13 cellular contexts compared by ENCODE assay signal in the genomic region with DNA sequence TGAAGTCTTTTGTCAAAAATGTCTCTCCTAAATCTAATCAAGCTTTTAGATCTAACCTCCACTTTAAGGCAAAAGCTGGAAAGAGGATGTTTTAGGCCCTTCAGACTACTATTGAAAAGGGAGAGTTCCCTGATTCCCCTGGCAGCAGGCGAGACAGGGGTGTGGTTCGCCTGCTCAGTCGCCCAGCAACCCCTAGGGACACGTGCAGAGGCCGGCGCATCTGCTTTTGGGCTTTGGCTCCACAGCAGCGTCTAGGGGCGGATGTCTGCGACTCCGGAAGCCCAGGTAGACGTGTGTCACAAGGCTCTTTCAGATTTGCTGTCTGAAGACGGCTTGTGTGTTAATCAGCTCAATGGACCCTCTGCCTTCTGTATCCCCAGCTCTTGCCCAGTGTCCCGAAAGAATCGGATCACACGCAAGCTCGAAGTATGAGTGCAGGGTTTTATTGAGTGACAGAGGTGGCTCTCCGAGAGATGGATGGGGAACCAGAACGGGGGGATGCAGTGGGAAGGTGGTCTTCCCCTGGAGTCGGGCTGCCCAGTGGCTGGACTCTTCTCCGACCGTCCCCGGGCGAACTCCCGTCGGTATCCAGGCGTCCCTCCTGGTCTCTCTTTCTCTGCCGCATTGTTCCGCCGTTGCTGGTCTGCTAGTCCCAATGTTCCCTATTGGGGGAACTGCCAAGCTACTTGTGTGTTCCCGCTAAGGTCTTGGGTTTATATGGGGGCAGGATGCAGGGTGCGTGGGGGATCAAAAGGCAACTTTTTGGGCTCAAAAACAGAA. TPM values are rescaled to one million over a fixed set of nuclear protein-coding genes. Genes with fewer than 3 reads are reported as not detected.
A peak's percentile ranks its signal among the peaks of the same experiment; 100 is the strongest.
DNase-seq lines count a peak whose midpoint lies in the region; ATAC-seq and TF ChIP-seq lines count a peak whose summit lies in the region.
"Had no signal": no experiment of that assay in that cellular context is flagged by ENCODE, and none has a peak within 500 bp of the region (broad histone marks: within the 10 kb centered on the region; RNA-seq: fewer than 3 reads in every experiment).

No MANE protein-coding gene starts in this region.

- no peaks in the 10 kb centered on the region for H3K9me3 ChIP-seq in BLaER1
- H3K9me3 ChIP-seq in right cardiac atrium (ENCODE audit: control insufficient read depth, low read length): no peaks in the 10 kb centered on the region

- H3K27ac ChIP-seq in BLaER1 (no peak overlapping the region), GM23338 (ENCODE audit: low read depth) (no peak overlapping the region), right cardiac atrium (ENCODE audit: low read length) (no peak overlapping the region)

- intact Hi-C loops in right cardiac atrium (cut with DNase I): no loop called here

- H3K9ac ChIP-seq in BLaER1: no peak overlapping the region

- H3K4me1 Mint-ChIP-seq in GM23338: no peaks in the 10 kb centered on the region; the same call in 2 of the 3 replicates
- peaks cover 2% of the 10 kb centered on the region for H3K4me1 Mint-ChIP-seq in memory B cell
- H3K4me1 Mint-ChIP-seq: CD8-positive, alpha-beta memory T cell had no signal

- H3K79me2 ChIP-seq in GM23338 (replicated peaks; ENCODE audit: insufficient read depth): no peaks in the 10 kb centered on the region

- H3K27ac Mint-ChIP-seq in GM23338: no peak overlapping the region
- H3K27ac Mint-ChIP-seq in memory B cell: peak overlapping the region; percentile 58
- H3K27ac Mint-ChIP-seq: CD8-positive, alpha-beta memory T cell had no signal

- H3K4me2 ChIP-seq in BLaER1 (peak overlapping the region; percentile 56), GM23338 (no peak overlapping the region)

- H3K36me3 Mint-ChIP-seq in GM23338 (ENCODE audit: low read depth) (no peaks in the 10 kb centered on the region), memory B cell (no peaks in the 10 kb centered on the region)
- H3K36me3 Mint-ChIP-seq: CD8-positive, alpha-beta memory T cell had no signal

- H4K20me1 ChIP-seq in BLaER1: no peaks in the 10 kb centered on the region
- H4K20me1 ChIP-seq in GM23338 (replicated peaks; ENCODE audit: insufficient read depth): no peaks in the 10 kb centered on the region

- no peaks in the 10 kb centered on the region for H3K36me3 ChIP-seq in BLaER1
- H3K36me3 ChIP-seq in GM23338 (ENCODE audit: insufficient read depth): no peaks in the 10 kb centered on the region

- H2AFZ ChIP-seq in GM23338: no peak overlapping the region

- H3K4me3 Mint-ChIP-seq in GM23338: no peak overlapping the region
- no peak overlapping the region for H3K4me3 Mint-ChIP-seq in memory B cell
- H3K4me3 Mint-ChIP-seq: CD8-positive, alpha-beta memory T cell had no signal

- no peak for TF ChIP-seq CTCF in GM23338 (conservative IDR thresholded peaks at IDR 0.05; ENCODE audit: low read depth in 2 of 2)

- 0 out of 2 replicates have a peak, but pooled peaks cover 3% of the 10 kb centered on the region for H3K9me2 ChIP-seq in GM23338 (ENCODE audit: insufficient read depth)

- H3K4me3 ChIP-seq in BLaER1 (no peak overlapping the region), GM23338 (no peak overlapping the region), right cardiac atrium (ENCODE audit: low read length) (no peak overlapping the region)

- H3K4me1 ChIP-seq in BLaER1 (peaks cover 20% of the 10 kb centered on the region), GM23338 (ENCODE audit: insufficient read depth) (no peaks in the 10 kb centered on the region), right cardiac atrium (ENCODE audit: control insufficient read depth, insufficient read depth, low read length) (peaks cover 10% of the 10 kb centered on the region)

- no peak for ATAC-seq in GM23338
- ATAC-seq in memory B cell (ENCODE audit: low read depth): peak; percentile 84
- no peak for ATAC-seq in HG03354 (IDR thresholded peaks at IDR 0.05; ENCODE audit: poor library complexity, severe bottlenecking, unreplicated experiment)
- ATAC-seq in right cardiac atrium: no peak

- no peaks in the 10 kb centered on the region for H3K27me3 Mint-ChIP-seq in GM23338 (ENCODE audit: insufficient read depth, low read depth, poor library complexity)
- peaks cover 10% of the 10 kb centered on the region for H3K27me3 Mint-ChIP-seq in memory B cell

- 92% methylated on average over 31 of the region's 31 CpGs for WGBS in right cardiac atrium

- H3F3A ChIP-seq in GM23338 (replicated peaks; ENCODE audit: low read depth): no peaks in the 10 kb centered on the region

- DNase-seq in GM23338 (ENCODE audit: low spot score): peak; percentile 36
- peak; percentile 17 for DNase-seq in NCI-H748 treated with DMSO at 0.1 percent for 48 hours (lab: John Stamatoyannopoulos, UW)
- DNase-seq in memory B cell (ENCODE audit: low spot score in 2 of 2): no peak
- DNase-seq in right cardiac atrium: no peak
- DNase-seq in activated effector memory CD4-positive, alpha-beta T cell treated with anti-CD3 and anti-CD28 coated beads, Interleukin-2, amount 50 U/mL, for 16 hours: no peak
- DNase-seq: ACHN; CD8-positive, alpha-beta memory T cell; GF-D8; KBM-7; NCI-H1436; NCI-H2081 treated with DMSO at 0.1 percent for 48 hours had no signal

- H3K9me3 Mint-ChIP-seq in GM23338 (no peaks in the 10 kb centered on the region; the same call in 2 of the 3 replicates), memory B cell (peaks cover 2% of the 10 kb centered on the region)
- H3K9me3 Mint-ChIP-seq: CD8-positive, alpha-beta memory T cell had no signal

- H3K27me3 ChIP-seq in BLaER1 (no peaks in the 10 kb centered on the region), GM23338 (ENCODE audit: insufficient read depth) (no peaks in the 10 kb centered on the region), right cardiac atrium (ENCODE audit: control insufficient read depth, insufficient read depth) (no peaks in the 10 kb centered on the region)

TF ChIP-seq in GM23338, 12 proteins besides CTCF, POLR2A, EP300 and RAD21:
- TF ChIP-seq CREB1 (CRISPR knock-in tag; IDR thresholded peaks at IDR 0.05; ENCODE audit: low read depth): no peak
- TF ChIP-seq, protein P1, sequence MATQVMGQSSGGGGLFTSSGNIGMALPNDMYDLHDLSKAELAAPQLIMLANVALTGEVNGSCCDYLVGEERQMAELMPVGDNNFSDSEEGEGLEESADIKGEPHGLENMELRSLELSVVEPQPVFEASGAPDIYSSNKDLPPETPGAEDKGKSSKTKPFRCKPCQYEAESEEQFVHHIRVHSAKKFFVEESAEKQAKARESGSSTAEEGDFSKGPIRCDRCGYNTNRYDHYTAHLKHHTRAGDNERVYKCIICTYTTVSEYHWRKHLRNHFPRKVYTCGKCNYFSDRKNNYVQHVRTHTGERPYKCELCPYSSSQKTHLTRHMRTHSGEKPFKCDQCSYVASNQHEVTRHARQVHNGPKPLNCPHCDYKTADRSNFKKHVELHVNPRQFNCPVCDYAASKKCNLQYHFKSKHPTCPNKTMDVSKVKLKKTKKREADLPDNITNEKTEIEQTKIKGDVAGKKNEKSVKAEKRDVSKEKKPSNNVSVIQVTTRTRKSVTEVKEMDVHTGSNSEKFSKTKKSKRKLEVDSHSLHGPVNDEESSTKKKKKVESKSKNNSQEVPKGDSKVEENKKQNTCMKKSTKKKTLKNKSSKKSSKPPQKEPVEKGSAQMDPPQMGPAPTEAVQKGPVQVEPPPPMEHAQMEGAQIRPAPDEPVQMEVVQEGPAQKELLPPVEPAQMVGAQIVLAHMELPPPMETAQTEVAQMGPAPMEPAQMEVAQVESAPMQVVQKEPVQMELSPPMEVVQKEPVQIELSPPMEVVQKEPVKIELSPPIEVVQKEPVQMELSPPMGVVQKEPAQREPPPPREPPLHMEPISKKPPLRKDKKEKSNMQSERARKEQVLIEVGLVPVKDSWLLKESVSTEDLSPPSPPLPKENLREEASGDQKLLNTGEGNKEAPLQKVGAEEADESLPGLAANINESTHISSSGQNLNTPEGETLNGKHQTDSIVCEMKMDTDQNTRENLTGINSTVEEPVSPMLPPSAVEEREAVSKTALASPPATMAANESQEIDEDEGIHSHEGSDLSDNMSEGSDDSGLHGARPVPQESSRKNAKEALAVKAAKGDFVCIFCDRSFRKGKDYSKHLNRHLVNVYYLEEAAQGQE (IDR thresholded peaks at IDR 0.05; ENCODE audit: unreplicated experiment): no peak
- TF ChIP-seq, protein P2, sequence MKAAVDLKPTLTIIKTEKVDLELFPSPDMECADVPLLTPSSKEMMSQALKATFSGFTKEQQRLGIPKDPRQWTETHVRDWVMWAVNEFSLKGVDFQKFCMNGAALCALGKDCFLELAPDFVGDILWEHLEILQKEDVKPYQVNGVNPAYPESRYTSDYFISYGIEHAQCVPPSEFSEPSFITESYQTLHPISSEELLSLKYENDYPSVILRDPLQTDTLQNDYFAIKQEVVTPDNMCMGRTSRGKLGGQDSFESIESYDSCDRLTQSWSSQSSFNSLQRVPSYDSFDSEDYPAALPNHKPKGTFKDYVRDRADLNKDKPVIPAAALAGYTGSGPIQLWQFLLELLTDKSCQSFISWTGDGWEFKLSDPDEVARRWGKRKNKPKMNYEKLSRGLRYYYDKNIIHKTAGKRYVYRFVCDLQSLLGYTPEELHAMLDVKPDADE (IDR thresholded peaks at IDR 0.05): no peak

RNA-seq across cellular contexts. Expression of gene OLFML2B, which starts 45.5 kb away (rescaled TPM):
- 3.7 and 4.3 TPM in 2 replicates for total RNA-seq in GM23338 (2014; rRNA removed; shearing (Covaris generic))
- polyA plus RNA-seq in GM23338 (2016; fragmentation: Nextera tagmentation; extraction: Ambion mirVana) (2.0 and 2.9 TPM in 2 replicates), right cardiac atrium (2.7 TPM)
- 1 to 10 TPM; 1.8 to 8.9 (median 5.4) TPM for total RNA-seq in right cardiac atrium
- polyA plus RNA-seq: CD8-positive, alpha-beta memory T cell had no signal

Comparison
In these comparisons a context has a peak if more than half of its experiments do, and no peak if none do; other contexts are left out.
1. DNase-seq: peak in GM23338 (single experiment) and NCI-H748 treated with DMSO at 0.1 percent for 48 hours (single experiment); none in memory B cell (0 of 2), right cardiac atrium (0 of 3) and activated effector memory CD4-positive, alpha-beta T cell treated with anti-CD3 and anti-CD28 coated beads, Interleukin-2, amount 50 U/mL, for 16 hours (single experiment).